Comparison of ENCODE assay signal across 1 cellular context in the genomic region with DNA sequence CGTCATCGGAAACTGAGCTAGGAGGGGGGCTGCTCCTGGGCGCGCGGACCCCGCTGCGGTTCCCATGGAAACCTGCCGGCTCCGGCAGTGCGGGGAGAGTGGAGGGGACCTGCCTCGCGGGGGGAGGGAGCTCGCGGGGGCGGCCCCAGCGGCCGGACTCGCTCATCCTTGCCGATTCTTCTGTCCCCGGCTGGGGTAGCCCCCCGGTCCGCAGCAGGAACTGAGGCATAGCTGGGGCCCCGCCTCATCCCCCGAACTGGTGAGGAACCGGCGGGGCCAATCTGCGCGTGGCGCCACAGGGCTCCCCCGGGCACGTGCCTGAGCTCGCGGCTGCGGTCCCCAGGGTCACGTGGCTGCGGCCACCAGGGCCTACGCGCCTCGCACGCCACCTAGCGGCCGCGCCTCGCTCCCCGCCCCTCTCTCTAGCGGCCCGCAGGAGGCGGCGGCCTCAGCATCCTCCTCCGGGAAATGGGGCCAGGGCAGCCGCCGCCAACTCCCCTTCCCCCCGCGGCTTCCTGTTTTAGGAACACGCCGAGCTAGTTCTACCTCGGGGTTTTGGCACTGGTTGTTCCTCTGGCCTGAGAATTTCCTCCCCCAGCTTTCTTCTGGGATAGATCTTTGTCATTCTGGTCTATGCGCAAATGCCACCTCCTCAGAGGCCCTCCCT.
TF ChIP-seq lines count a peak whose summit lies in the region.

No MANE protein-coding gene starts in this region.

TF ChIP-seq in K562, 482 proteins besides CTCF, POLR2A, EP300 and RAD21 (continued from another document and continues in another):
- TF ChIP-seq AFF4 (CRISPR knock-in tag; IDR thresholded peaks at IDR 0.05) (peak; percentile 98), ZNF124 (CRISPR knock-in tag; IDR thresholded peaks at IDR 0.05) (peak; percentile 90; the same call in 1 of the 2 replicates), NR1H2 (CRISPR knock-in tag; IDR thresholded peaks at IDR 0.05) (no peak), SRSF1 (IDR thresholded peaks at IDR 0.05; ENCODE audit: low read depth, low read length) (no peak), ZNF696 (CRISPR knock-in tag; conservative IDR thresholded peaks at IDR 0.05) (no peak), CBX8 (IDR thresholded peaks at IDR 0.05; ENCODE audit: borderline replicate concordance, extremely low read depth, low read depth, low read length, poor library complexity, severe bottlenecking) (no peak), TBL1XR1 (IDR thresholded peaks at IDR 0.05; ENCODE audit: low read length in 2 of 2) (0 out of 4 replicates have a peak, but pooled peaks of 1 of the 2 experiments have one; percentile 75), SMAD1 (IDR thresholded peaks at IDR 0.05; ENCODE audit: low read depth, low read length, partially characterized antibody) (peak; percentile 38), PURB (CRISPR knock-in tag; IDR thresholded peaks at IDR 0.05; ENCODE audit: low read depth) (no peak), ZBTB17 (CRISPR knock-in tag; IDR thresholded peaks at IDR 0.05) (peak; percentile 48; the same call in 1 of the 2 replicates), ATF7 (IDR thresholded peaks at IDR 0.05) (peak; percentile 72), BDP1 (IDR thresholded peaks at IDR 0.05; ENCODE audit: insufficient read depth, insufficient read length) (no peak), ZKSCAN8 (CRISPR knock-in tag; IDR thresholded peaks at IDR 0.05) (no peak), ZNF740 (CRISPR knock-in tag; IDR thresholded peaks at IDR 0.05) (peak; percentile 91), ZNF740 (tag; IDR thresholded peaks at IDR 0.05) (no peak), PCBP1 (IDR thresholded peaks at IDR 0.05; ENCODE audit: low read depth, low read length, poor library complexity, severe bottlenecking) (peak; percentile 95), ZNF282 (CRISPR knock-in tag; IDR thresholded peaks at IDR 0.05) (peak; percentile 73; the same call in 1 of the 2 replicates), LCOR (CRISPR knock-in tag; IDR thresholded peaks at IDR 0.05) (peak; percentile 83), ETV1 (tag; conservative IDR thresholded peaks at IDR 0.05; ENCODE audit: low read depth) (no peak; the same call in 1 of the 2 replicates), ZNF165 (CRISPR knock-in tag; IDR thresholded peaks at IDR 0.05; ENCODE audit: borderline replicate concordance) (no peak), SRSF7 (optimal IDR thresholded peaks at IDR 0.05; ENCODE audit: low read depth, low read length) (no peak), ESRRA (IDR thresholded peaks at IDR 0.05; ENCODE audit: borderline replicate concordance, low read depth) (peak; percentile 92; the same call in 1 of the 2 replicates), SMARCE1 (IDR thresholded peaks at IDR 0.05) (no peak), MYC (IDR thresholded peaks at IDR 0.05; ENCODE audit: low read depth, low read length) (peak; percentile 97), MYC (CRISPR knock-in tag; IDR thresholded peaks at IDR 0.05; ENCODE audit: borderline replicate concordance, low read depth) (peak; percentile 52; the same call in 1 of the 2 replicates), ZNF717 (CRISPR knock-in tag; IDR thresholded peaks at IDR 0.05) (no peak), KLF6 (CRISPR knock-in tag; IDR thresholded peaks at IDR 0.05; ENCODE audit: borderline replicate concordance) (no peak), RREB1 (CRISPR knock-in tag; IDR thresholded peaks at IDR 0.05) (peak; percentile 93), HNRNPK (IDR thresholded peaks at IDR 0.05; ENCODE audit: low read depth, low read length, poor library complexity, severe bottlenecking) (no peak), NR2C2 (CRISPR knock-in tag; IDR thresholded peaks at IDR 0.05) (peak; percentile 91), NR2C2 (tag; IDR thresholded peaks at IDR 0.05) (peak; percentile 32; the same call in 1 of the 2 replicates), ZNF324 (CRISPR knock-in tag; IDR thresholded peaks at IDR 0.05) (no peak), NRF1 (conservative IDR thresholded peaks at IDR 0.05 in 1 of 2, IDR thresholded peaks at IDR 0.05 in 1 of 2) (peak; percentile 38 to 48; a peak in 2 of 4 replicates), TAF15 (IDR thresholded peaks at IDR 0.05; ENCODE audit: low read depth, low read length) (no peak), POLR2AphosphoS2 (IDR thresholded peaks at IDR 0.05; ENCODE audit: low read length) (no peak), SIRT6 (IDR thresholded peaks at IDR 0.05; ENCODE audit: low read depth, low read length) (no peak), ZNF589 (CRISPR knock-in tag; IDR thresholded peaks at IDR 0.05; ENCODE audit: low read depth) (no peak), PRDM10 (IDR thresholded peaks at IDR 0.05; ENCODE audit: partially characterized antibody) (no peak), KDM1A (IDR thresholded peaks at IDR 0.05) (peak; percentile 80 to 94), KHSRP (IDR thresholded peaks at IDR 0.05) (no peak), ZNF444 (CRISPR knock-in tag; IDR thresholded peaks at IDR 0.05) (no peak)
- TF ChIP-seq, protein P1, sequence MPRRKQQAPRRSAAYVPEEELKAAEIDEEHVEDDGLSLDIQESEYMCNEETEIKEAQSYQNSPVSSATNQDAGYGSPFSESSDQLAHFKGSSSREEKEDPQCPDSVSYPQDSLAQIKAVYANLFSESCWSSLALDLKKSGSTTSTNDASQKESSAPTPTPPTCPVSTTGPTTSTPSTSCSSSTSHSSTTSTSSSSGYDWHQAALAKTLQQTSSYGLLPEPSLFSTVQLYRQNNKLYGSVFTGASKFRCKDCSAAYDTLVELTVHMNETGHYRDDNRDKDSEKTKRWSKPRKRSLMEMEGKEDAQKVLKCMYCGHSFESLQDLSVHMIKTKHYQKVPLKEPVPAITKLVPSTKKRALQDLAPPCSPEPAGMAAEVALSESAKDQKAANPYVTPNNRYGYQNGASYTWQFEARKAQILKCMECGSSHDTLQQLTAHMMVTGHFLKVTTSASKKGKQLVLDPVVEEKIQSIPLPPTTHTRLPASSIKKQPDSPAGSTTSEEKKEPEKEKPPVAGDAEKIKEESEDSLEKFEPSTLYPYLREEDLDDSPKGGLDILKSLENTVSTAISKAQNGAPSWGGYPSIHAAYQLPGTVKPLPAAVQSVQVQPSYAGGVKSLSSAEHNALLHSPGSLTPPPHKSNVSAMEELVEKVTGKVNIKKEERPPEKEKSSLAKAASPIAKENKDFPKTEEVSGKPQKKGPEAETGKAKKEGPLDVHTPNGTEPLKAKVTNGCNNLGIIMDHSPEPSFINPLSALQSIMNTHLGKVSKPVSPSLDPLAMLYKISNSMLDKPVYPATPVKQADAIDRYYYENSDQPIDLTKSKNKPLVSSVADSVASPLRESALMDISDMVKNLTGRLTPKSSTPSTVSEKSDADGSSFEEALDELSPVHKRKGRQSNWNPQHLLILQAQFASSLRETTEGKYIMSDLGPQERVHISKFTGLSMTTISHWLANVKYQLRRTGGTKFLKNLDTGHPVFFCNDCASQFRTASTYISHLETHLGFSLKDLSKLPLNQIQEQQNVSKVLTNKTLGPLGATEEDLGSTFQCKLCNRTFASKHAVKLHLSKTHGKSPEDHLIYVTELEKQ (CRISPR knock-in tag; IDR thresholded peaks at IDR 0.05), result no peak
